1 cellular context compared by ENCODE assay signal in the genomic region with DNA sequence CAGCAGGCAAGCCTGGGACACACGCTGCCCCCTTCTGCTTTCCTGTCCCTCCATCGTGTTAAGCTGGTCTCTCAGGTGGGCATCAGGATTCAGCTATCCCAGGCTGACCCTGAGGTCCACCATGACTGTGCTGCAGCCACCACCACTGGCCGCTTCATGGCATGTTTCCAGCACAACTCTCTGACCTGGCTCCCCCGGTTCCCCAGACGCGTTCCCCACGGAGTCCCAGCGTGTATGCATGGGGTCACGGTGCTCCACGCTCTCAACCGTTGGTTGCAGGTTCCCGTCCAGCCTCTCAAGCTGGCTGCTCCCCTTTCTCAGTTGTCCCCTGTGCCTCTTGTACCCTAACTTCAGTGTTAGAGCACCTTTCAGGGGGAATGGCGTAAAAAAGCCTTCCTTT.
TF ChIP-seq lines count a peak whose summit lies in the region.

No MANE protein-coding gene starts in this region.

TF ChIP-seq in H1, 55 proteins besides CTCF, POLR2A, EP300 and RAD21:
- TF ChIP-seq MAX (IDR thresholded peaks at IDR 0.05), result no peak
- TF ChIP-seq GTF2F1 (IDR thresholded peaks at IDR 0.05; ENCODE audit: borderline replicate concordance, low read depth, low read length), result no peak
- TF ChIP-seq SIN3A (conservative IDR thresholded peaks at IDR 0.05 in 1 of 2, IDR thresholded peaks at IDR 0.05 in 1 of 2; ENCODE audit: low read depth in 1 of 2, low read length in 2 of 2), result no peak
- no peak for TF ChIP-seq MAFK (IDR thresholded peaks at IDR 0.05; ENCODE audit: low read depth, low read length)
- no peak for TF ChIP-seq NANOG (IDR thresholded peaks at IDR 0.05; ENCODE audit: insufficient read depth, low read depth, low read length, poor library complexity, severe bottlenecking)
- TF ChIP-seq USF2 (IDR thresholded peaks at IDR 0.05; ENCODE audit: low read length), result no peak
- TF ChIP-seq TCF12 (IDR thresholded peaks at IDR 0.05; ENCODE audit: low read depth, low read length), result no peak
- TF ChIP-seq SRF (IDR thresholded peaks at IDR 0.05; ENCODE audit: low read depth, low read length), result no peak
- TF ChIP-seq HDAC2 (IDR thresholded peaks at IDR 0.05; ENCODE audit: borderline replicate concordance in 1 of 2, low read depth in 2 of 2, low read length in 2 of 2), result no peak
- TF ChIP-seq KDM1A (IDR thresholded peaks at IDR 0.05; ENCODE audit: borderline replicate concordance, low read length), result no peak
- TF ChIP-seq GABPA (IDR thresholded peaks at IDR 0.05; ENCODE audit: borderline replicate concordance, insufficient read depth, low read length), result no peak
- TF ChIP-seq TBP (IDR thresholded peaks at IDR 0.05; ENCODE audit: low read depth, low read length), result no peak
- TF ChIP-seq TAF1 (IDR thresholded peaks at IDR 0.05; ENCODE audit: low read depth, low read length), result no peak
- no peak for TF ChIP-seq HDAC6 (IDR thresholded peaks at IDR 0.05; ENCODE audit: low read depth, low read length)
- no peak for TF ChIP-seq JUND (IDR thresholded peaks at IDR 0.05; ENCODE audit: low read length)
- TF ChIP-seq YY1 (IDR thresholded peaks at IDR 0.05; ENCODE audit: low read depth, low read length), result no peak
- no peak for TF ChIP-seq CTBP2 (IDR thresholded peaks at IDR 0.05; ENCODE audit: borderline replicate concordance, insufficient read depth, insufficient read length, low read length)
